11 cellular contexts compared by ENCODE assay signal in genomic region chr1:161374373-161374772, GRCh38. TPM values are rescaled to one million over a fixed set of nuclear protein-coding genes. Genes with fewer than 3 reads are reported as not detected.
A peak's percentile ranks its signal among the peaks of the same experiment; 100 is the strongest.
DNase-seq lines count a peak whose midpoint lies in the region; ATAC-seq and TF ChIP-seq lines count a peak whose summit lies in the region.
"Had no signal": no experiment of that assay in that cellular context is flagged by ENCODE, and none has a peak within 500 bp of the region (broad histone marks: within the 10 kb centered on the region; RNA-seq: fewer than 3 reads in every experiment).

No MANE protein-coding gene starts in this region.

- ATAC-seq in IMR-90 (ENCODE audit: low read depth) (peak; percentile 40; the same call in 1 of the 2 replicates), GM18858 (IDR thresholded peaks at IDR 0.05; ENCODE audit: unreplicated experiment) (no peak)
- ATAC-seq: activated T-cell treated with anti-CD3 and anti-CD28 coated beads, Interleukin-2, amount 50 U/mL, for 4 hours had no signal

- no TSS peak for BruUV-seq in IMR-90 (replicated peaks; lab: Mats Ljungman, UMichigan)

- in situ Hi-C loops in IMR-90 (cut with MboI; ENCODE audit: low sequenced_read_pairs) = no loop called here

- H3K23ac ChIP-seq in IMR-90 (ENCODE audit: low read depth, low read length) (no peak overlapping the region), mesendoderm (ENCODE audit: low read length) (no peak overlapping the region)

- H4K91ac ChIP-seq in IMR-90 (ENCODE audit: insufficient read depth, low read depth, low read length) = no peak overlapping the region

- no peaks in the 10 kb centered on the region for H3K36me3 ChIP-seq in IMR-90 (ENCODE audit: control insufficient read depth, insufficient read depth, low read length)
- no peaks in the 10 kb centered on the region for H3K36me3 ChIP-seq in mesendoderm (ENCODE audit: control insufficient read depth, insufficient read depth, low read length)
- H3K36me3 ChIP-seq: sigmoid colon had no signal

- no CpG with 5 or more reads among the region's 2 CpGs for WGBS in IMR-90 (ENCODE audit: extremely low coverage in 2 of 2, insufficient read length in 1 of 2), 2 experiments
- WGBS in mesendoderm (ENCODE audit: extremely low coverage, insufficient coverage, low lambda C conversion rate) = no CpG with 5 or more reads among the region's 2 CpGs

- no peak overlapping the region for H3K14ac ChIP-seq in IMR-90 (replicated peaks; ENCODE audit: low read depth, low read length)

- no peak overlapping the region for H4K8ac ChIP-seq in IMR-90 (ENCODE audit: low read depth in 2 of 2, low read length in 2 of 2)
- peak overlapping the region; percentile 39 for H4K8ac ChIP-seq in mesendoderm (ENCODE audit: low read depth, low read length)

- H3K9me3 ChIP-seq in IMR-90 (ENCODE audit: control insufficient read depth, insufficient read depth, low read length) = no peaks in the 10 kb centered on the region
- H3K9me3 ChIP-seq: sigmoid colon had no signal

- peak; percentile 38 for TF ChIP-seq CTCF in IMR-90 (conservative IDR thresholded peaks at IDR 0.05; ENCODE audit: low read depth, low read length)

- no peak for TF ChIP-seq POLR2A in IMR-90 (IDR thresholded peaks at IDR 0.05; ENCODE audit: low read depth, low read length)

- H3K18ac ChIP-seq in IMR-90 (ENCODE audit: low read depth, low read length) (no peak overlapping the region), mesendoderm (ENCODE audit: low read length) (no peak overlapping the region)

- H2BK15ac ChIP-seq in IMR-90 (ENCODE audit: low read depth, low read length) = no peak overlapping the region
- H2BK15ac ChIP-seq in mesendoderm (replicated peaks; ENCODE audit: low read depth) = no peak overlapping the region

- H2BK20ac ChIP-seq in IMR-90 (ENCODE audit: low read depth, low read length) = no peak overlapping the region

- H3K56ac ChIP-seq in IMR-90 (ENCODE audit: extremely low read depth, insufficient read depth, low read length) (no peak overlapping the region), mesendoderm (ENCODE audit: low read length) (no peak overlapping the region)

- H4K20me1 ChIP-seq in IMR-90 (ENCODE audit: insufficient read depth, low read length) = no peaks in the 10 kb centered on the region

- H3K4me1 ChIP-seq in IMR-90 (ENCODE audit: control insufficient read depth, insufficient read depth, low read length) (no peaks in the 10 kb centered on the region), mesendoderm (ENCODE audit: control insufficient read depth, low read depth, low read length) (no peaks in the 10 kb centered on the region)
- H3K4me1 ChIP-seq: sigmoid colon had no signal

- DNase-seq in EH (ENCODE audit: low read depth) (peak; percentile 13), IMR-90 (no peak), amniotic epithelial cell (ENCODE audit: low read depth) (peak; percentile 24), mesendoderm (no peak), NCI-H1092 (lab: John Stamatoyannopoulos, UW) (no peak), 8988T (no peak)
- DNase-seq: activated T-cell treated with anti-CD3 and anti-CD28 coated beads, Interleukin-2, amount 50 U/mL, for 4 hours; SHP77 treated with DMSO at 0.1 percent for 48 hours; sigmoid colon had no signal

- no peak overlapping the region for H4K5ac ChIP-seq in IMR-90 (ENCODE audit: low read depth, low read length)
- H4K5ac ChIP-seq in mesendoderm (ENCODE audit: low read length) = no peak overlapping the region

- no peak overlapping the region for H2AK9ac ChIP-seq in IMR-90 (replicated peaks; ENCODE audit: low read depth, low read length, poor library complexity)

- H2AK5ac ChIP-seq in IMR-90 (ENCODE audit: low read depth, low read length) (no peak overlapping the region), mesendoderm (ENCODE audit: low read length) (no peak overlapping the region)

- no peak overlapping the region for H3K4me3 ChIP-seq in IMR-90 (ENCODE audit: insufficient read depth, low read depth, low read length)
- no peak overlapping the region for H3K4me3 ChIP-seq in mesendoderm (ENCODE audit: low read length)
- H3K4me3 ChIP-seq: sigmoid colon had no signal

- POLR2A ChIA-PET in IMR-90 (lab: Charles Lee; ENCODE audit: unreplicated experiment) = no interaction called here

- no peak overlapping the region for H3K4me2 ChIP-seq in IMR-90 (ENCODE audit: low read depth, low read length)
- H3K4me2 ChIP-seq in mesendoderm (ENCODE audit: low read length) = no peak overlapping the region

- H2BK5ac ChIP-seq in IMR-90 (ENCODE audit: low read depth, low read length, poor library complexity, severe bottlenecking) (no peak overlapping the region), mesendoderm (ENCODE audit: low read length) (no peak overlapping the region)

- H3K9me1 ChIP-seq in IMR-90 (ENCODE audit: insufficient read depth, low read length) = no peaks in the 10 kb centered on the region

- H3K27me3 ChIP-seq in IMR-90 (ENCODE audit: control insufficient read depth, insufficient read depth, low read length) (no peaks in the 10 kb centered on the region), mesendoderm (ENCODE audit: insufficient read depth, low read length, poor library complexity) (no peaks in the 10 kb centered on the region)
- H3K27me3 ChIP-seq: sigmoid colon had no signal

- H2AFZ ChIP-seq in IMR-90 (replicated peaks; ENCODE audit: low read length, poor library complexity) = no peak overlapping the region

- H3K79me2 ChIP-seq in mesendoderm (ENCODE audit: control insufficient read depth, insufficient read depth, low read length) = no peaks in the 10 kb centered on the region

- H3K4ac ChIP-seq in IMR-90 (ENCODE audit: low read depth, low read length) (no peak overlapping the region), mesendoderm (ENCODE audit: low read depth, low read length) (no peak overlapping the region)

- H3K79me1 ChIP-seq in IMR-90 (ENCODE audit: low read depth in 1 of 2, low read length in 2 of 2) = no peaks in the 10 kb centered on the region
- no peaks in the 10 kb centered on the region for H3K79me1 ChIP-seq in mesendoderm (ENCODE audit: low read length)

- intact Hi-C loops in IMR-90 (cut with micrococcal nuclease) = no loop called here

- H3K9ac ChIP-seq in IMR-90 (ENCODE audit: low read depth, low read length) (no peak overlapping the region), mesendoderm (ENCODE audit: low read length) (no peak overlapping the region)

- TF ChIP-seq RAD21 in IMR-90 (IDR thresholded peaks at IDR 0.05; ENCODE audit: low read length) = peak; percentile 47

- dilution Hi-C loops in IMR-90 (cut with HindIII; ENCODE audit: low sequenced_read_pairs, unreplicated experiment) = no loop called here

- H3K27ac ChIP-seq in IMR-90 (ENCODE audit: insufficient read depth, low read length) = no peak overlapping the region
- H3K27ac ChIP-seq in mesendoderm (ENCODE audit: low read depth, low read length) = no peak overlapping the region
- H3K27ac ChIP-seq: sigmoid colon had no signal

- CTCF ChIA-PET in IMR-90 (lab: Yijun Ruan, JAX) = interaction anchor here (0.8 kb wide), 1 partner anchor 60 kb away, joined by 3 read pairs; the partner anchor contains the start of gene SDHC

- H2BK120ac ChIP-seq in IMR-90 (ENCODE audit: low read depth, low read length) (no peak overlapping the region), mesendoderm (ENCODE audit: low read depth, low read length) (no peak overlapping the region)

TF ChIP-seq in IMR-90, 13 proteins besides CTCF, POLR2A, EP300 and RAD21:
- TF ChIP-seq CHD1 (IDR thresholded peaks at IDR 0.05; ENCODE audit: low read depth, low read length) (no peak), BHLHE40 (IDR thresholded peaks at IDR 0.05; ENCODE audit: low read depth, low read length) (no peak), MAFK (IDR thresholded peaks at IDR 0.05; ENCODE audit: low read depth, low read length) (no peak), MXI1 (IDR thresholded peaks at IDR 0.05; ENCODE audit: borderline replicate concordance, low read depth, low read length) (no peak), RCOR1 (IDR thresholded peaks at IDR 0.05; ENCODE audit: insufficient replicate concordance, low read length) (no peak), USF2 (IDR thresholded peaks at IDR 0.05; ENCODE audit: low read depth, low read length) (no peak), CEBPB (IDR thresholded peaks at IDR 0.05; ENCODE audit: low read depth, low read length) (no peak), NFE2L2 (IDR thresholded peaks at IDR 0.05; ENCODE audit: low read depth, low read length) (no peak), ELK1 (IDR thresholded peaks at IDR 0.05; ENCODE audit: borderline replicate concordance, low read depth, low read length) (no peak), RFX5 (IDR thresholded peaks at IDR 0.05; ENCODE audit: low read depth, low read length) (no peak), SMC3 (IDR thresholded peaks at IDR 0.05; ENCODE audit: low read depth, low read length) (no peak; the same call in 1 of the 2 replicates), MAZ (IDR thresholded peaks at IDR 0.05; ENCODE audit: borderline replicate concordance, low read depth, low read length) (no peak), FOS (IDR thresholded peaks at IDR 0.05; ENCODE audit: low read depth, low read length) (no peak)

RNA-seq across cellular contexts. Expression of gene CFAP126, which starts 6.7 kb away (rescaled TPM):
- not detected in 2 replicates for total RNA-seq in IMR-90 (2012; rRNA removed)
- not detected in 2 replicates for polyA plus RNA-seq in IMR-90 (2012; rRNA removed)
- not detected in 2 replicates for polyA plus RNA-seq in IMR-90 (2012; cell fraction: cytosol; rRNA removed)
- polyA plus RNA-seq in IMR-90 (2012; cell fraction: nucleus; rRNA removed; ENCODE audit: low replicate concordance) = not detected in 2 replicates
- not detected for polyA plus RNA-seq in mesendoderm (2013, experiment 1 of 2)
- polyA plus RNA-seq in mesendoderm (2013, experiment 2 of 2) = not detected
- total RNA-seq: activated T-cell treated with anti-CD3 and anti-CD28 coated beads, Interleukin-2, amount 50 U/mL, for 4 hours; dermis microvascular lymphatic vessel endothelial cell; sigmoid colon had no signal
- polyA plus RNA-seq: sigmoid colon had no signal

Comparison
In these comparisons a context has a peak if more than half of its experiments do, and no peak if none do; other contexts are left out.
1. DNase-seq: peak in EH (single experiment) and amniotic epithelial cell (single experiment); none in IMR-90 (single experiment), mesendoderm (single experiment), NCI-H1092 (single experiment) and 8988T (single experiment).